In genomic region chr6:73803562-73804221, GRCh38 we compare ENCODE assay signal across 8 cellular contexts.
DNase-seq lines count a peak whose midpoint lies in the region; TF ChIP-seq lines count a peak whose summit lies in the region.

No MANE protein-coding gene starts in this region.

- peaks cover 11% of the 10 kb centered on the region for H3K4me1 Mint-ChIP-seq in activated CD4-positive, alpha-beta T cell treated with anti-CD3 and anti-CD28 coated beads, Interleukin-2, amount 10 ng/mL, durations not matched to agents 24 days and 14 days

- H3K27me3 Mint-ChIP-seq in activated CD4-positive, alpha-beta T cell treated with anti-CD3 and anti-CD28 coated beads, Interleukin-2, amount 10 ng/mL, durations not matched to agents 24 days and 14 days, result no peaks in the 10 kb centered on the region

- DNase-seq in activated CD4-positive, alpha-beta T cell treated with anti-CD3 and anti-CD28 coated beads, Interleukin-2, amount 10 ng/mL, durations not matched to agents 24 days and 14 days, result peak; percentile 48
- no peak for DNase-seq in activated CD4-positive, alpha-beta T cell treated with anti-CD3 and anti-CD28 coated beads, Interleukin-2, amount 50 U/mL, for 1 hour
- DNase-seq in amniotic stem cell (lab: John Stamatoyannopoulos, UW), result peak; percentile 77
- peak; percentile 64 for DNase-seq in left kidney (ENCODE audit: low read depth, low spot score)
- DNase-seq in NCI-H2107 (lab: John Stamatoyannopoulos, UW), result no peak
- DNase-seq in stimulated activated CD4-positive, alpha-beta T cell treated with anti-CD3 and anti-CD28 coated beads, Interleukin-4, amount 100 ng/mL, for 24 hours, result no peak
- no peak for DNase-seq in DMS79 (lab: John Stamatoyannopoulos, UW)

- intact Hi-C loops in activated CD4-positive, alpha-beta T cell treated with anti-CD3 and anti-CD28 coated beads, Interleukin-2, amount 10 ng/mL, durations not matched to agents 24 days and 14 days (cut with micrococcal nuclease), result no loop called here

- H3K9me3 Mint-ChIP-seq in activated CD4-positive, alpha-beta T cell treated with anti-CD3 and anti-CD28 coated beads, Interleukin-2, amount 10 ng/mL, durations not matched to agents 24 days and 14 days, result no peaks in the 10 kb centered on the region

- H3K4me3 Mint-ChIP-seq in activated CD4-positive, alpha-beta T cell treated with anti-CD3 and anti-CD28 coated beads, Interleukin-2, amount 10 ng/mL, durations not matched to agents 24 days and 14 days, result no peak overlapping the region

- peaks cover 41% of the 10 kb centered on the region for H3K36me3 Mint-ChIP-seq in activated CD4-positive, alpha-beta T cell treated with anti-CD3 and anti-CD28 coated beads, Interleukin-2, amount 10 ng/mL, durations not matched to agents 24 days and 14 days (ENCODE audit: low read depth)

- H3K27ac Mint-ChIP-seq in activated CD4-positive, alpha-beta T cell treated with anti-CD3 and anti-CD28 coated beads, Interleukin-2, amount 10 ng/mL, durations not matched to agents 24 days and 14 days, result peak overlapping the region; percentile 59

- TF ChIP-seq CTCF in LNCAP (IDR thresholded peaks at IDR 0.05), result peak; percentile 56

Comparison
In these comparisons a context has a peak if more than half of its experiments do, and no peak if none do; other contexts are left out.
1. DNase-seq: peak in activated CD4-positive, alpha-beta T cell treated with anti-CD3 and anti-CD28 coated beads, Interleukin-2, amount 10 ng/mL, durations not matched to agents 24 days and 14 days (single experiment), amniotic stem cell (single experiment) and left kidney (single experiment); none in activated CD4-positive, alpha-beta T cell treated with anti-CD3 and anti-CD28 coated beads, Interleukin-2, amount 50 U/mL, for 1 hour (single experiment), NCI-H2107 (single experiment), stimulated activated CD4-positive, alpha-beta T cell treated with anti-CD3 and anti-CD28 coated beads, Interleukin-4, amount 100 ng/mL, for 24 hours (single experiment) and DMS79 (single experiment).